8 cellular contexts compared by ENCODE assay signal in genomic region chr17:56835259-56835575, GRCh38. TPM values are rescaled to one million over a fixed set of nuclear protein-coding genes. Genes with fewer than 3 reads are reported as not detected.
DNase-seq lines count a peak whose midpoint lies in the region; ATAC-seq and TF ChIP-seq lines count a peak whose summit lies in the region.

No MANE protein-coding gene starts in this region.

- H3K9me3 ChIP-seq in left ventricle myocardium inferior (replicated peaks) (no peaks in the 10 kb centered on the region), ascending aorta (no peaks in the 10 kb centered on the region)

- H3K9me3 Mint-ChIP-seq in memory B cell, result no peaks in the 10 kb centered on the region

- TF ChIP-seq CTCF in left ventricle myocardium inferior (IDR thresholded peaks at IDR 0.05; ENCODE audit: borderline replicate concordance) (no peak), ascending aorta (IDR thresholded peaks at IDR 0.05) (no peak)

- H3K27me3 ChIP-seq in left ventricle myocardium inferior (ENCODE audit: low read depth) (no peaks in the 10 kb centered on the region), ascending aorta (no peaks in the 10 kb centered on the region)

- H3K4me3 ChIP-seq in left ventricle myocardium inferior, result peak overlapping the region; percentile 83
- H3K4me3 ChIP-seq in ascending aorta, result peak overlapping the region; percentile 71 to 91

- H3K4me1 ChIP-seq in left ventricle myocardium inferior (peaks cover 58% of the 10 kb centered on the region), ascending aorta (peaks cover 0 to 16% of the 10 kb centered on the region in 2 donors)

- H3K27ac ChIP-seq in left ventricle myocardium inferior (replicated peaks) (peak overlapping the region; percentile 86), ascending aorta (no peak overlapping the region)

- H3K27ac Mint-ChIP-seq in memory B cell, result no peak overlapping the region

- peak overlapping the region; percentile 95 for H3K4me3 Mint-ChIP-seq in memory B cell

- no peaks in the 10 kb centered on the region for H3K36me3 ChIP-seq in left ventricle myocardium inferior
- no peaks in the 10 kb centered on the region for H3K36me3 ChIP-seq in ascending aorta

- no peaks in the 10 kb centered on the region for H3K27me3 Mint-ChIP-seq in memory B cell

- H3K36me3 Mint-ChIP-seq in memory B cell, result peaks cover 13% of the 10 kb centered on the region

- no peak for ATAC-seq in memory B cell (ENCODE audit: low read depth)
- ATAC-seq in GM19023 (IDR thresholded peaks at IDR 0.05; ENCODE audit: unreplicated experiment), result no peak
- no peak for ATAC-seq in GM19035 (IDR thresholded peaks at IDR 0.05; ENCODE audit: unreplicated experiment)

- DNase-seq in left ventricle myocardium inferior, result no peak
- DNase-seq in cardiac septum (ENCODE audit: low spot score), result no peak
- DNase-seq in ascending aorta (ENCODE audit: low spot score in 2 of 2), result no peak
- no peak for DNase-seq in memory B cell (ENCODE audit: low spot score in 2 of 2)
- no peak for DNase-seq in SK-N-DZ (ENCODE audit: low spot score)
- DNase-seq in SKM-1 treated with dmso at 0.1 percent for 144 hours (lab: John Stamatoyannopoulos, UW; ENCODE audit: unreplicated experiment), result no peak

- peaks cover 38% of the 10 kb centered on the region for H3K4me1 Mint-ChIP-seq in memory B cell

- intact Hi-C loops in left ventricle myocardium inferior (cut with micrococcal nuclease) (no loop called here), cardiac septum (cut with DNase I) (loop anchor here (2.0 kb wide), 1 partner anchor 78 kb away; no protein-coding TSS in a partner anchor), ascending aorta (cut with DNase I) (loop anchor here (10.0 kb wide), 3 partner anchors 250 to 1570 kb away; partner anchors contain the start of genes AKAP1, HLF and TMEM100)

RNA-seq across cellular contexts. Expression of gene DGKE, which starts 1.3 kb away (rescaled TPM):
- 4.2 TPM for total RNA-seq in left ventricle myocardium inferior
- total RNA-seq in cardiac septum, result 2.2 TPM
- 85.0 TPM for total RNA-seq in ascending aorta
- polyA plus RNA-seq in SK-N-DZ (2014; cell fraction: cytosol; rRNA removed), result 7.2 TPM in 2 replicates
- 14.2 and 15.5 TPM in 2 replicates for polyA plus RNA-seq in SK-N-DZ (2014; cell fraction: nucleus; rRNA removed)

RNA-seq across cellular contexts. Expression of gene C17orf67, which starts 1.5 kb away (rescaled TPM):
- 1.1 TPM for total RNA-seq in left ventricle myocardium inferior
- 0.83 TPM for total RNA-seq in cardiac septum
- 10.1 TPM for total RNA-seq in ascending aorta
- polyA plus RNA-seq in SK-N-DZ (2014; cell fraction: cytosol; rRNA removed), result 0.36 and 0.50 TPM in 2 replicates
- polyA plus RNA-seq in SK-N-DZ (2014; cell fraction: nucleus; rRNA removed), result 0.44 and 1.7 TPM in 2 replicates

Comparison
In these comparisons a context has a peak if more than half of its experiments do, and no peak if none do; other contexts are left out.
1. RNA of gene DGKE, which starts 1.3 kb away (total RNA-seq): 85.0 TPM in ascending aorta (single experiment); 4.2 TPM in left ventricle myocardium inferior (single experiment) and 2.2 TPM in cardiac septum (single experiment); every median in the first group is over 10 times any median in the second.